Comparison of ENCODE assay signal across 19 cellular contexts in genomic region chr10:74077416-74077815, GRCh38.
DNase-seq lines count a peak whose midpoint lies in the region; ATAC-seq, FAIRE-seq and TF ChIP-seq lines count a peak whose summit lies in the region.
"Had no signal": no experiment of that assay in that cellular context is flagged by ENCODE, and none has a peak within 500 bp of the region (broad histone marks: within the 10 kb centered on the region; RNA-seq: fewer than 3 reads in every experiment).

No MANE protein-coding gene starts in this region.

- DNase-seq in activated naive CD8-positive, alpha-beta T cell treated with anti-CD3 and anti-CD28 coated beads, Interleukin-2, amount 50 U/mL, for 24 hours, result no peak
- no peak for DNase-seq in activated naive CD8-positive, alpha-beta T cell treated with anti-CD3 and anti-CD28 coated beads for 36 hours
- peak; percentile 88 for DNase-seq in RCC 7860 (ENCODE audit: low spot score)
- DNase-seq in glomerular visceral epithelial cell (ENCODE audit: extremely low spot score), result peak; percentile 64
- DNase-seq in smooth muscle cell (lab: John Stamatoyannopoulos, UW; ENCODE audit: unreplicated experiment), result no peak
- DNase-seq: activated effector memory CD4-positive, alpha-beta T cell treated with Interleukin-2 at 50 U/mL for 16 hours; body of pancreas; DMS79 treated with DMSO at 0.1 percent for 48 hours; esophagus squamous epithelium; hippocampal formation; NCI-H2081; NCI-H345; NCI-H748 treated with DMSO at 0.1 percent for 48 hours; T-helper 9 cell; upper lobe of left lung had no signal

- H3F3A ChIP-seq in smooth muscle cell (ENCODE audit: low read depth), result peaks cover 50% of the 10 kb centered on the region

- H3K36me3 ChIP-seq in smooth muscle cell (ENCODE audit: low read depth), result peaks cover 17% of the 10 kb centered on the region

- no peaks in the 10 kb centered on the region for H3K9me3 ChIP-seq in smooth muscle cell (replicated peaks; ENCODE audit: low read depth)
- H3K9me3 ChIP-seq: body of pancreas, esophagus squamous epithelium, upper lobe of left lung had no signal

- H3K9me3 Mint-ChIP-seq in activated naive CD8-positive, alpha-beta T cell treated with anti-CD3 and anti-CD28 coated beads, Interleukin-2, amount 50 U/mL, for 24 hours, result no peaks in the 10 kb centered on the region
- H3K9me3 Mint-ChIP-seq in activated naive CD8-positive, alpha-beta T cell treated with anti-CD3 and anti-CD28 coated beads for 36 hours, result no peaks in the 10 kb centered on the region

- H3K27me3 ChIP-seq in smooth muscle cell (ENCODE audit: low read depth), result no peaks in the 10 kb centered on the region
- H3K27me3 ChIP-seq: body of pancreas, esophagus squamous epithelium, upper lobe of left lung had no signal

- peak overlapping the region; percentile 14 for H3K27ac ChIP-seq in smooth muscle cell (ENCODE audit: low read depth)
- H3K27ac ChIP-seq: body of pancreas, esophagus squamous epithelium, upper lobe of left lung had no signal

- no peak for TF ChIP-seq CTCF in smooth muscle cell (IDR thresholded peaks at IDR 0.05; ENCODE audit: borderline replicate concordance, insufficient read depth, poor library complexity, severe bottlenecking)

- FAIRE-seq in RCC 7860 (lab: Jason Lieb, UNC), result no peak

- no peak overlapping the region for H3K4me3 Mint-ChIP-seq in activated naive CD8-positive, alpha-beta T cell treated with anti-CD3 and anti-CD28 coated beads, Interleukin-2, amount 50 U/mL, for 24 hours
- no peak overlapping the region for H3K4me3 Mint-ChIP-seq in activated naive CD8-positive, alpha-beta T cell treated with anti-CD3 and anti-CD28 coated beads for 36 hours

- H3K36me3 Mint-ChIP-seq in activated naive CD8-positive, alpha-beta T cell treated with anti-CD3 and anti-CD28 coated beads, Interleukin-2, amount 50 U/mL, for 24 hours (ENCODE audit: low read depth), result peaks cover 27% of the 10 kb centered on the region
- H3K36me3 Mint-ChIP-seq in activated naive CD8-positive, alpha-beta T cell treated with anti-CD3 and anti-CD28 coated beads for 36 hours, result no peaks in the 10 kb centered on the region

- ATAC-seq in activated naive CD8-positive, alpha-beta T cell treated with anti-CD3 and anti-CD28 coated beads, Interleukin-2, amount 50 U/mL, for 24 hours, result no peak
- ATAC-seq in GM19455 (IDR thresholded peaks at IDR 0.05; ENCODE audit: unreplicated experiment) (no peak), HG02981 (IDR thresholded peaks at IDR 0.05; ENCODE audit: unreplicated experiment) (no peak), HG03196 (IDR thresholded peaks at IDR 0.05; ENCODE audit: unreplicated experiment) (no peak)
- ATAC-seq: body of pancreas, Right ventricle myocardium inferior had no signal

- H3K79me2 ChIP-seq in smooth muscle cell (ENCODE audit: low read depth), result peaks cover 61% of the 10 kb centered on the region

- H3K9ac ChIP-seq in smooth muscle cell (ENCODE audit: low read depth), result no peak overlapping the region

- H3K4me2 ChIP-seq in smooth muscle cell, result peak overlapping the region; percentile 53

- H2AFZ ChIP-seq in smooth muscle cell (ENCODE audit: low read depth), result no peak overlapping the region

- peaks cover 61% of the 10 kb centered on the region for H3K4me1 Mint-ChIP-seq in activated naive CD8-positive, alpha-beta T cell treated with anti-CD3 and anti-CD28 coated beads, Interleukin-2, amount 50 U/mL, for 24 hours
- H3K4me1 Mint-ChIP-seq in activated naive CD8-positive, alpha-beta T cell treated with anti-CD3 and anti-CD28 coated beads for 36 hours, result peaks cover 32% of the 10 kb centered on the region

- H3K27me3 Mint-ChIP-seq in activated naive CD8-positive, alpha-beta T cell treated with anti-CD3 and anti-CD28 coated beads, Interleukin-2, amount 50 U/mL, for 24 hours, result no peaks in the 10 kb centered on the region
- H3K27me3 Mint-ChIP-seq in activated naive CD8-positive, alpha-beta T cell treated with anti-CD3 and anti-CD28 coated beads for 36 hours, result no peaks in the 10 kb centered on the region

- peak overlapping the region; percentile 56 for H3K27ac Mint-ChIP-seq in activated naive CD8-positive, alpha-beta T cell treated with anti-CD3 and anti-CD28 coated beads, Interleukin-2, amount 50 U/mL, for 24 hours
- H3K27ac Mint-ChIP-seq in activated naive CD8-positive, alpha-beta T cell treated with anti-CD3 and anti-CD28 coated beads for 36 hours, result no peak overlapping the region

- no peak overlapping the region for H3K4me3 ChIP-seq in smooth muscle cell
- H3K4me3 ChIP-seq: body of pancreas, esophagus squamous epithelium, upper lobe of left lung had no signal

- 95% methylated on average over 4 of the region's 4 CpGs for WGBS in smooth muscle cell (ENCODE audit: low lambda C conversion rate)

- peaks cover 99% of the 10 kb centered on the region for H4K20me1 ChIP-seq in smooth muscle cell (ENCODE audit: low read depth)

- peaks cover 38% of the 10 kb centered on the region for H3K4me1 ChIP-seq in smooth muscle cell (ENCODE audit: low read depth)
- H3K4me1 ChIP-seq: body of pancreas had no signal

Comparison
In these comparisons a context has a peak if more than half of its experiments do, and no peak if none do; other contexts are left out.
1. DNase-seq: peak in RCC 7860 (single experiment) and glomerular visceral epithelial cell (single experiment); none in activated naive CD8-positive, alpha-beta T cell treated with anti-CD3 and anti-CD28 coated beads, Interleukin-2, amount 50 U/mL, for 24 hours (single experiment), activated naive CD8-positive, alpha-beta T cell treated with anti-CD3 and anti-CD28 coated beads for 36 hours (single experiment) and smooth muscle cell (single experiment).